In genomic region chr4:6076391-6076790, GRCh38 we compare ENCODE assay signal across 16 cellular contexts. TPM values are rescaled to one million over a fixed set of nuclear protein-coding genes. Genes with fewer than 3 reads are reported as not detected.
DNase-seq lines count a peak whose midpoint lies in the region; ATAC-seq, FAIRE-seq and TF ChIP-seq lines count a peak whose summit lies in the region.
"Had no signal": no experiment of that assay in that cellular context is flagged by ENCODE, and none has a peak within 500 bp of the region (broad histone marks: within the 10 kb centered on the region; RNA-seq: fewer than 3 reads in every experiment).

No MANE protein-coding gene starts in this region.

- H2AFZ ChIP-seq in OCI-LY7 (ENCODE audit: low read length), result no peak overlapping the region
- H2AFZ ChIP-seq: parathyroid adenoma had no signal

- intact Hi-C loops in activated CD4-positive, alpha-beta T cell treated with anti-CD3 and anti-CD28 coated beads for 36 hours (cut with DNase I, micrococcal nuclease), result loop anchor here in 1 of 2 experiments (5.0 kb wide), 1 partner anchor 251 kb away; no protein-coding TSS in a partner anchor
- intact Hi-C loops in OCI-LY7 (cut with micrococcal nuclease; ENCODE audit: unreplicated experiment), result no loop called here
- intact Hi-C loops in lower lobe of right lung (cut with DNase I), result no loop called here

- no peak overlapping the region for H3K27ac Mint-ChIP-seq in activated CD4-positive, alpha-beta T cell treated with anti-CD3 and anti-CD28 coated beads for 36 hours
- H3K27ac Mint-ChIP-seq in neural crest cell (ENCODE audit: unreplicated experiment), result no peak overlapping the region
- no peak overlapping the region for H3K27ac Mint-ChIP-seq in activated T-cell treated with anti-CD3 and anti-CD28 coated beads, Interleukin-2, amount 50 U/mL, for 24 hours

- BruUV-seq in OCI-LY7 (replicated peaks; lab: Mats Ljungman, UMichigan), result no TSS peak

- CTCF ChIA-PET in activated CD4-positive, alpha-beta T cell treated with anti-CD3 and anti-CD28 coated beads for 36 hours (lab: Charles Lee), result no interaction called here
- CTCF ChIA-PET in OCI-LY7 (lab: Charles Lee; ENCODE audit: unreplicated experiment), result no interaction called here

- no peak overlapping the region for H3K4me2 ChIP-seq in OCI-LY7 (ENCODE audit: low read length)

- TF ChIP-seq CTCF in OCI-LY7 (conservative IDR thresholded peaks at IDR 0.05; ENCODE audit: low read length), result peak; percentile 64
- TF ChIP-seq CTCF in neural crest cell (conservative IDR thresholded peaks at IDR 0.05), result peak; percentile 45
- no peak for TF ChIP-seq CTCF in lower lobe of right lung (IDR thresholded peaks at IDR 0.05)

- H3K4me1 Mint-ChIP-seq in activated CD4-positive, alpha-beta T cell treated with anti-CD3 and anti-CD28 coated beads for 36 hours, result no peaks in the 10 kb centered on the region
- H3K4me1 Mint-ChIP-seq in neural crest cell, result no peaks in the 10 kb centered on the region
- no peaks in the 10 kb centered on the region for H3K4me1 Mint-ChIP-seq in activated T-cell treated with anti-CD3 and anti-CD28 coated beads, Interleukin-2, amount 50 U/mL, for 24 hours (ENCODE audit: low read depth)

- H3K36me3 Mint-ChIP-seq in activated CD4-positive, alpha-beta T cell treated with anti-CD3 and anti-CD28 coated beads for 36 hours (ENCODE audit: low read depth), result no peaks in the 10 kb centered on the region
- H3K36me3 Mint-ChIP-seq in neural crest cell (ENCODE audit: low read depth), result no peaks in the 10 kb centered on the region
- peaks cover 11% of the 10 kb centered on the region for H3K36me3 Mint-ChIP-seq in activated T-cell treated with anti-CD3 and anti-CD28 coated beads, Interleukin-2, amount 50 U/mL, for 24 hours (ENCODE audit: low read depth)

- H3K27ac ChIP-seq in OCI-LY7 (ENCODE audit: low read depth, low read length, poor library complexity, severe bottlenecking) (no peak overlapping the region), lower lobe of right lung (no peak overlapping the region)
- H3K27ac ChIP-seq: parathyroid adenoma had no signal

- H3K79me2 ChIP-seq in OCI-LY7 (ENCODE audit: insufficient read depth, low read depth, low read length), result no peaks in the 10 kb centered on the region
- H3K79me2 ChIP-seq: parathyroid adenoma had no signal

- H3K4me3 Mint-ChIP-seq in activated CD4-positive, alpha-beta T cell treated with anti-CD3 and anti-CD28 coated beads for 36 hours, result no peak overlapping the region
- H3K4me3 Mint-ChIP-seq in neural crest cell, result no peak overlapping the region
- H3K4me3 Mint-ChIP-seq in activated T-cell treated with anti-CD3 and anti-CD28 coated beads, Interleukin-2, amount 50 U/mL, for 24 hours, result no peak overlapping the region
- H3K4me3 Mint-ChIP-seq: central memory CD8-positive, alpha-beta T cell had no signal

- H4K20me1 ChIP-seq in OCI-LY7 (ENCODE audit: insufficient read depth, low read length), result no peaks in the 10 kb centered on the region

- H3K4me3 ChIP-seq in OCI-LY7 (ENCODE audit: low read depth, low read length, poor library complexity, severe bottlenecking) (no peak overlapping the region), lower lobe of right lung (no peak overlapping the region)

- peaks cover 2% of the 10 kb centered on the region for H3K9me3 Mint-ChIP-seq in activated CD4-positive, alpha-beta T cell treated with anti-CD3 and anti-CD28 coated beads for 36 hours (ENCODE audit: low read depth)
- H3K9me3 Mint-ChIP-seq in neural crest cell, result no peaks in the 10 kb centered on the region
- no peaks in the 10 kb centered on the region for H3K9me3 Mint-ChIP-seq in activated T-cell treated with anti-CD3 and anti-CD28 coated beads, Interleukin-2, amount 50 U/mL, for 24 hours
- H3K9me3 Mint-ChIP-seq: central memory CD8-positive, alpha-beta T cell had no signal

- no peaks in the 10 kb centered on the region for H3K9me2 ChIP-seq in OCI-LY7 (ENCODE audit: insufficient read depth, low read length)

- ATAC-seq in activated CD4-positive, alpha-beta T cell treated with anti-CD3 and anti-CD28 coated beads for 36 hours, result no peak
- ATAC-seq in lower lobe of right lung, result no peak

- peaks cover 2% of the 10 kb centered on the region for H3K27me3 ChIP-seq in lower lobe of right lung (ENCODE audit: low read depth)

- no peaks in the 10 kb centered on the region for H3K4me1 ChIP-seq in OCI-LY7 (ENCODE audit: insufficient read depth, low read length, poor library complexity, severe bottlenecking)
- H3K4me1 ChIP-seq in lower lobe of right lung, result no peaks in the 10 kb centered on the region
- H3K4me1 ChIP-seq: parathyroid adenoma had no signal

- DNase-seq in activated CD4-positive, alpha-beta T cell treated with anti-CD3 and anti-CD28 coated beads for 36 hours, result peak; percentile 25
- DNase-seq in activated CD4-positive, alpha-beta T cell treated with anti-CD3 and anti-CD28 coated beads, Interleukin-2, amount 50 U/mL, for 4 hours, result no peak
- DNase-seq in GM12892 (ENCODE audit: insufficient read length) (no peak), OCI-LY7 (ENCODE audit: low spot score) (no peak), neural crest cell (ENCODE audit: low read depth, low spot score) (no peak), KG1 (lab: John Stamatoyannopoulos, UW) (no peak), lower lobe of right lung (no peak)
- no peak for DNase-seq in activated T-cell treated with anti-CD3 and anti-CD28 coated beads, Interleukin-2, amount 50 U/mL, for 24 hours
- DNase-seq: activated T-cell treated with anti-CD3 and anti-CD28 coated beads for 4 hours, IMR-90, midbrain, NCI-H1436 treated with DMSO at 0.1 percent for 48 hours, NCI-H774 had no signal

- no peaks in the 10 kb centered on the region for H3K36me3 ChIP-seq in OCI-LY7 (ENCODE audit: insufficient read depth, low read length)
- no peaks in the 10 kb centered on the region for H3K36me3 ChIP-seq in lower lobe of right lung

- H3K9me3 ChIP-seq in OCI-LY7 (ENCODE audit: low read length) (no peaks in the 10 kb centered on the region), lower lobe of right lung (no peaks in the 10 kb centered on the region)

- POLR2A ChIA-PET in activated CD4-positive, alpha-beta T cell treated with anti-CD3 and anti-CD28 coated beads for 36 hours (lab: Charles Lee), result no interaction called here
- POLR2A ChIA-PET in OCI-LY7 (lab: Charles Lee), result no interaction called here

- H3K27me3 Mint-ChIP-seq in activated CD4-positive, alpha-beta T cell treated with anti-CD3 and anti-CD28 coated beads for 36 hours, result no peaks in the 10 kb centered on the region
- H3K27me3 Mint-ChIP-seq in neural crest cell (ENCODE audit: low read depth), result peaks cover 8% of the 10 kb centered on the region
- no peaks in the 10 kb centered on the region for H3K27me3 Mint-ChIP-seq in activated T-cell treated with anti-CD3 and anti-CD28 coated beads, Interleukin-2, amount 50 U/mL, for 24 hours
- H3K27me3 Mint-ChIP-seq: central memory CD8-positive, alpha-beta T cell had no signal

- no peak for TF ChIP-seq POLR2A in GM12892 (IDR thresholded peaks at IDR 0.05; ENCODE audit: low read depth, low read length)

- FAIRE-seq in GM12892 (lab: Jason Lieb, UNC), result peak; percentile 50
- FAIRE-seq: islet of Langerhans had no signal

RNA-seq across cellular contexts. Expression of gene C4orf50, which starts 58.2 kb away (rescaled TPM):
- total RNA-seq in activated CD4-positive, alpha-beta T cell treated with anti-CD3 and anti-CD28 coated beads for 36 hours, result under 1 TPM; 0.05 TPM
- 0.13 TPM for polyA plus RNA-seq in GM12892 (2012; ENCODE audit: missing spikeins)
- total RNA-seq in OCI-LY7 (2014; rRNA removed; shearing (Covaris generic)), result 0.06 TPM in 1 of 2 replicates, not detected in the other
- total RNA-seq in OCI-LY7 (2022), result not detected in 2 replicates
- total RNA-seq in neural crest cell, result 0.02 TPM in 2 replicates
- 0.09 TPM for total RNA-seq in lower lobe of right lung
- total RNA-seq: IMR-90 had no signal
- polyA plus RNA-seq: IMR-90 had no signal
